12 cellular contexts compared by ENCODE assay signal in the genomic region with DNA sequence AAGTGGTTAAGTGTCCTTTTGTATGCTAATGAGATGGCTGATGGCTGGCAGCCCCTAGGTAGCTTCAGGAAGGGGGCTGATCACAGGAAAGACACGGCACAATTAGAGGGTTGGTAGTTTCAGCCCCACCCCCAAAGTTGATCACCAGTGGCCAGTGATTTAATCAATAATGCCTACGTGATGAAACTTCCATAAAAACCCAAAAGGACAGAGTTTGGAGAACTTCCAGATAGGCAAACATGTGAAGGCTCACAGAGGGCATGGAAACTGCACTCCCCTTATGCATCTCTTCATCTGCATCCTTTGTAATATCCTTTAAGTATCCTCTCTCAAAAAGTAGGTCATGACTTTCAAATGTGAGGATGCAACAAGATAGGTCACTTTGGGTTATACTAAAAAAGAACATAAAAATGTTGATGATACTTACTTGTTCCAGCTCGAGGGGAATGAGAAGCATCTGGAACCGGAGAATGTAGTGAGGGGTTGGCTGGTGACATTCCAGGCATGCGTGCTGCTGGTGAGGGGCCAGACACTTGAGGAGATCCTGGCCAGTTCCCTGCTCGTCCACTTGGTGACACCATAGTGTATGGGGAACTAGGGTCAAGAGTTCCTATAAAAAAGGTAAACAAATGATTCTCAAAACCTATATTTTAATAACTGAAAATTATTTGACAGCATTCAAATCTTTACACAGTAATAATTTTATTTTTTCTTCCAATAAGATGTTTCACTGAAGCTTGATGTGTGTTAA. TPM values are rescaled to one million over a fixed set of nuclear protein-coding genes. Genes with fewer than 3 reads are reported as not detected.
DNase-seq lines count a peak whose midpoint lies in the region; ATAC-seq and TF ChIP-seq lines count a peak whose summit lies in the region.
"Had no signal": no experiment of that assay in that cellular context is flagged by ENCODE, and none has a peak within 500 bp of the region (broad histone marks: within the 10 kb centered on the region; RNA-seq: fewer than 3 reads in every experiment).

No MANE protein-coding gene starts in this region.

- peak; percentile 87 for ATAC-seq in GM23338
- ATAC-seq in HG03196 (IDR thresholded peaks at IDR 0.05; ENCODE audit: unreplicated experiment), result no peak
- no peak for ATAC-seq in HG03469 (IDR thresholded peaks at IDR 0.05; ENCODE audit: unreplicated experiment)

- in situ Hi-C loops in brain microvascular endothelial cell (cut with HindIII; ENCODE audit: low pct_ligation_motif_present, low sequenced_read_pairs), result no loop called here

- H3K27me3 ChIP-seq in AG04450 (ENCODE audit: control insufficient read depth, insufficient read depth, low read length) (no peaks in the 10 kb centered on the region), GM23338 (ENCODE audit: insufficient read depth) (no peaks in the 10 kb centered on the region), brain microvascular endothelial cell (replicated peaks) (no peaks in the 10 kb centered on the region), liver (ENCODE audit: control insufficient read depth in 4 of 4, insufficient read depth in 4 of 4, low read length in 3 of 4) (no peaks in the 10 kb centered on the region)
- H3K27me3 ChIP-seq: tibial artery had no signal

- H3K4me3 Mint-ChIP-seq in GM23338, result no peak overlapping the region
- H3K4me3 Mint-ChIP-seq: activated CD4-positive, alpha-beta T cell treated with anti-CD3 and anti-CD28 coated beads, Interleukin-2, amount 10 ng/mL, durations not matched to agents 24 days and 14 days had no signal

- H3K9me2 ChIP-seq in GM23338 (ENCODE audit: insufficient read depth), result no peaks in the 10 kb centered on the region

- H3K9me3 Mint-ChIP-seq in GM23338, result no peaks in the 10 kb centered on the region; the same call in 2 of the 3 replicates
- H3K9me3 Mint-ChIP-seq: activated CD4-positive, alpha-beta T cell treated with anti-CD3 and anti-CD28 coated beads, Interleukin-2, amount 10 ng/mL, durations not matched to agents 24 days and 14 days had no signal

- H3K9ac ChIP-seq in liver (ENCODE audit: low read depth in 1 of 2, low read length in 2 of 2), result no peak overlapping the region

- H2AFZ ChIP-seq in GM23338, result no peak overlapping the region

- no peak for DNase-seq in AG04450 (ENCODE audit: low read depth, low spot score)
- DNase-seq in GM23338 (ENCODE audit: low spot score), result peak; percentile 51
- DNase-seq in brain microvascular endothelial cell, result peak; percentile 38
- no peak for DNase-seq in SKM-1 treated with dmso at 0.1 percent for 144 hours (lab: John Stamatoyannopoulos, UW; ENCODE audit: unreplicated experiment)
- no peak for DNase-seq in NCI-H345 (lab: John Stamatoyannopoulos, UW)
- DNase-seq: activated CD4-positive, alpha-beta T cell treated with anti-CD3 and anti-CD28 coated beads, Interleukin-2, amount 10 ng/mL, durations not matched to agents 24 days and 14 days; kidney glomerular epithelial cell; stimulated activated CD4-positive, alpha-beta T cell treated with anti-CD3 and anti-CD28 coated beads, Interleukin-15, amount 100 ng/mL, for 24 hours; tibial artery had no signal

- H3K4me1 Mint-ChIP-seq in GM23338, result peaks cover 2% of the 10 kb centered on the region
- H3K4me1 Mint-ChIP-seq: activated CD4-positive, alpha-beta T cell treated with anti-CD3 and anti-CD28 coated beads, Interleukin-2, amount 10 ng/mL, durations not matched to agents 24 days and 14 days had no signal

- H3K4me1 ChIP-seq in GM23338 (ENCODE audit: insufficient read depth), result no peaks in the 10 kb centered on the region
- H3K4me1 ChIP-seq in liver (ENCODE audit: control insufficient read depth in 4 of 4, insufficient read depth in 4 of 4, low read length in 3 of 4), result peaks cover 0 to 8% (median 4%) of the 10 kb centered on the region in 4 donors
- H3K4me1 ChIP-seq: tibial artery had no signal

- no peaks in the 10 kb centered on the region for H3K9me3 ChIP-seq in AG04450 (ENCODE audit: control insufficient read depth, insufficient read depth, low read length)
- no peaks in the 10 kb centered on the region for H3K9me3 ChIP-seq in liver (ENCODE audit: control insufficient read depth in 4 of 4, low read length in 3 of 4)
- H3K9me3 ChIP-seq: tibial artery had no signal

- H3K36me3 Mint-ChIP-seq in GM23338 (ENCODE audit: low read depth), result peaks cover 79% of the 10 kb centered on the region

- no peaks in the 10 kb centered on the region for H4K20me1 ChIP-seq in GM23338 (replicated peaks; ENCODE audit: insufficient read depth)

- no peak overlapping the region for H3K4me3 ChIP-seq in AG04450 (ENCODE audit: low read depth, low read length)
- no peak overlapping the region for H3K4me3 ChIP-seq in GM23338
- no peak overlapping the region for H3K4me3 ChIP-seq in brain microvascular endothelial cell (ENCODE audit: low read depth, low read length)
- H3K4me3 ChIP-seq in liver (ENCODE audit: low read depth in 1 of 3, low read length in 3 of 3), result no peak overlapping the region
- H3K4me3 ChIP-seq: tibial artery had no signal

- no peak overlapping the region for H3K4me2 ChIP-seq in GM23338

- peak; percentile 3 to 19 for TF ChIP-seq RAD21 in liver (IDR thresholded peaks at IDR 0.05)

- no peak overlapping the region for H3K27ac Mint-ChIP-seq in GM23338
- H3K27ac Mint-ChIP-seq: activated CD4-positive, alpha-beta T cell treated with anti-CD3 and anti-CD28 coated beads, Interleukin-2, amount 10 ng/mL, durations not matched to agents 24 days and 14 days had no signal

- H3K79me2 ChIP-seq in GM23338 (replicated peaks; ENCODE audit: insufficient read depth), result no peaks in the 10 kb centered on the region

- H3K36me3 ChIP-seq in GM23338 (ENCODE audit: insufficient read depth) (peaks cover 29% of the 10 kb centered on the region; the same call in 1 of the 2 replicates), brain microvascular endothelial cell (replicated peaks) (peaks cover 19% of the 10 kb centered on the region), liver (ENCODE audit: control insufficient read depth in 4 of 4, insufficient read depth in 3 of 4, low read depth in 1 of 4, low read length in 3 of 4) (peaks cover 2 to 27% (median 16%) of the 10 kb centered on the region in 4 donors)

- peaks cover 4% of the 10 kb centered on the region for H3K27me3 Mint-ChIP-seq in GM23338 (ENCODE audit: insufficient read depth, low read depth, poor library complexity)
- H3K27me3 Mint-ChIP-seq: activated CD4-positive, alpha-beta T cell treated with anti-CD3 and anti-CD28 coated beads, Interleukin-2, amount 10 ng/mL, durations not matched to agents 24 days and 14 days had no signal

- no peaks in the 10 kb centered on the region for H3F3A ChIP-seq in GM23338 (replicated peaks; ENCODE audit: low read depth)

- CTCF ChIA-PET in AG04450 (lab: Charles Lee), result interaction anchor here (0.7 to 1.4 kb wide), 4 partner anchors 11 to 130 kb away, joined by 3 to 5 read pairs (median 4); no protein-coding TSS in a partner anchor

- H3K27ac ChIP-seq in AG04450 (ENCODE audit: low read depth, low read length) (no peak overlapping the region), GM23338 (ENCODE audit: low read depth) (no peak overlapping the region), brain microvascular endothelial cell (no peak overlapping the region), liver (ENCODE audit: low read depth in 1 of 2, low read length in 2 of 2) (peak overlapping the region in 1 of 2 donors; percentile 42)
- H3K27ac ChIP-seq: tibial artery had no signal

- POLR2A ChIA-PET in AG04450 (lab: Yijun Ruan, JAX), result no interaction called here

- 38% methylated on average over 6 of the region's 6 CpGs for WGBS in liver

- peak; percentile 45 for TF ChIP-seq CTCF in AG04450 (IDR thresholded peaks at IDR 0.05; ENCODE audit: low read depth, low read length)
- peak; percentile 27 to 35; a peak in 3 of 4 replicates for TF ChIP-seq CTCF in GM23338 (conservative IDR thresholded peaks at IDR 0.05; ENCODE audit: low read depth in 2 of 2)
- TF ChIP-seq CTCF in brain microvascular endothelial cell (IDR thresholded peaks at IDR 0.05; ENCODE audit: low read depth, low read length, missing control alignments), result peak; percentile 64
- TF ChIP-seq CTCF in liver (IDR thresholded peaks at IDR 0.05; ENCODE audit: low read depth, low read length, missing input control), result peak; percentile 17

TF ChIP-seq in liver, 16 proteins besides CTCF, POLR2A, EP300 and RAD21 (continues in another document):
- TF ChIP-seq, protein P1, sequence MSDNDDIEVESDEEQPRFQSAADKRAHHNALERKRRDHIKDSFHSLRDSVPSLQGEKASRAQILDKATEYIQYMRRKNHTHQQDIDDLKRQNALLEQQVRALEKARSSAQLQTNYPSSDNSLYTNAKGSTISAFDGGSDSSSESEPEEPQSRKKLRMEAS (IDR thresholded peaks at IDR 0.05), result peak; percentile 40
- no peak for TF ChIP-seq EGR1 (IDR thresholded peaks at IDR 0.05; ENCODE audit: low read depth in 2 of 2)
- peak in 1 of 2 donors; percentile 24 for TF ChIP-seq RXRA (IDR thresholded peaks at IDR 0.05)
- no peak for TF ChIP-seq FOXA2 (IDR thresholded peaks at IDR 0.05)
- no peak for TF ChIP-seq FOXA1 (IDR thresholded peaks at IDR 0.05)
- peak; percentile 36 to 41 for TF ChIP-seq HNF4A (conservative IDR thresholded peaks at IDR 0.05)
- no peak for TF ChIP-seq YY1 (IDR thresholded peaks at IDR 0.05)
- TF ChIP-seq, protein P2, sequence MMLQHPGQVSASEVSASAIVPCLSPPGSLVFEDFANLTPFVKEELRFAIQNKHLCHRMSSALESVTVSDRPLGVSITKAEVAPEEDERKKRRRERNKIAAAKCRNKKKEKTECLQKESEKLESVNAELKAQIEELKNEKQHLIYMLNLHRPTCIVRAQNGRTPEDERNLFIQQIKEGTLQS (IDR thresholded peaks at IDR 0.05), result peak; percentile 65
- TF ChIP-seq JUND (IDR thresholded peaks at IDR 0.05), result no peak
- peak; percentile 20 for TF ChIP-seq SP1 (IDR thresholded peaks at IDR 0.05)

RNA-seq across cellular contexts. Expression of a gene that starts 16.7 kb away (rescaled TPM):
- polyA plus RNA-seq in AG04450 (2011; rRNA removed) (7.7 and 10.1 TPM in 2 replicates), GM23338 (2016; fragmentation: Nextera tagmentation; extraction: Ambion mirVana) (5.2 and 6.5 TPM in 2 replicates), liver (1 to 10 TPM; 3.7 to 5.6 TPM)
- 4.1 and 4.7 TPM in 2 replicates for polyA minus RNA-seq in AG04450 (2011; rRNA and poly(A)+ RNA removed)
- 8.8 and 15.3 TPM in 2 replicates for total RNA-seq in GM23338 (2014; rRNA removed; shearing (Covaris generic))
- total RNA-seq in liver, result 1 to 10 TPM; 5.8 to 8.3 TPM

RNA-seq across cellular contexts. Expression of a gene that starts 40.8 kb away (rescaled TPM):
- not detected in 2 replicates for polyA plus RNA-seq in AG04450 (2011; rRNA removed)
- polyA minus RNA-seq in AG04450 (2011; rRNA and poly(A)+ RNA removed), result not detected in 2 replicates
- total RNA-seq in GM23338 (2014; rRNA removed; shearing (Covaris generic)), result not detected in 2 replicates
- polyA plus RNA-seq in GM23338 (2016; fragmentation: Nextera tagmentation; extraction: Ambion mirVana), result not detected in 2 replicates
- not detected for total RNA-seq in liver
- polyA plus RNA-seq in liver, result not detected
- total RNA-seq: activated CD4-positive, alpha-beta T cell treated with anti-CD3 and anti-CD28 coated beads, Interleukin-2, amount 10 ng/mL, durations not matched to agents 24 days and 14 days had no signal

Comparison
In these comparisons a context has a peak if more than half of its experiments do, and no peak if none do; other contexts are left out.
1. DNase-seq: peak in GM23338 (single experiment) and brain microvascular endothelial cell (single experiment); none in AG04450 (single experiment), SKM-1 treated with dmso at 0.1 percent for 144 hours (single experiment) and NCI-H345 (single experiment).
2. Peak in every context shown above with its lines, with median percentiles within 50 percentile points of each other: CTCF ChIP-seq.